Comparison of ENCODE assay signal across 1 cellular context in genomic region chr16:67873435-67874146, GRCh38.
A peak's percentile ranks its signal among the peaks of the same experiment; 100 is the strongest.
TF ChIP-seq lines count a peak whose summit lies in the region.

No MANE protein-coding gene starts in this region.

TF ChIP-seq in HepG2, 621 proteins besides CTCF, POLR2A, EP300 and RAD21 (continues in another document):
- no peak for TF ChIP-seq ZNF160 (CRISPR knock-in tag; IDR thresholded peaks at IDR 0.05)
- peak; percentile 18; the same call in 1 of the 2 replicates for TF ChIP-seq ZZZ3 (CRISPR knock-in tag; IDR thresholded peaks at IDR 0.05; ENCODE audit: borderline replicate concordance)
- no peak for TF ChIP-seq CHD4 (IDR thresholded peaks at IDR 0.05; ENCODE audit: borderline replicate concordance, low read length)
- no peak for TF ChIP-seq CERS6 (CRISPR knock-in tag; IDR thresholded peaks at IDR 0.05)
- no peak for TF ChIP-seq SMARCE1 (IDR thresholded peaks at IDR 0.05; ENCODE audit: borderline replicate concordance)
- no peak for TF ChIP-seq THAP7 (CRISPR knock-in tag; IDR thresholded peaks at IDR 0.05)
- TF ChIP-seq ZNF350 (CRISPR knock-in tag; IDR thresholded peaks at IDR 0.05; ENCODE audit: borderline replicate concordance, low read depth), result no peak
- no peak for TF ChIP-seq ADNP (CRISPR knock-in tag; IDR thresholded peaks at IDR 0.05)
- no peak for TF ChIP-seq REPIN1 (CRISPR knock-in tag; IDR thresholded peaks at IDR 0.05; ENCODE audit: borderline replicate concordance, low read depth)
- TF ChIP-seq PHF21A (CRISPR knock-in tag; IDR thresholded peaks at IDR 0.05), result no peak
- 0 out of 2 replicates have a peak, but pooled peaks have one; percentile 31 for TF ChIP-seq KMT2B (CRISPR knock-in tag; IDR thresholded peaks at IDR 0.05)
- no peak for TF ChIP-seq PLSCR1 (CRISPR knock-in tag; IDR thresholded peaks at IDR 0.05; ENCODE audit: borderline replicate concordance)
- no peak for TF ChIP-seq ZNF891 (CRISPR knock-in tag; IDR thresholded peaks at IDR 0.05)
- no peak for TF ChIP-seq EZH2 (conservative IDR thresholded peaks at IDR 0.05; ENCODE audit: low read depth, low read length)
- TF ChIP-seq SRF (IDR thresholded peaks at IDR 0.05; ENCODE audit: low read depth, low read length), result no peak
- TF ChIP-seq ATM (IDR thresholded peaks at IDR 0.05; ENCODE audit: borderline replicate concordance), result no peak
- TF ChIP-seq TAF1 (CRISPR knock-in tag; IDR thresholded peaks at IDR 0.05), result no peak
- no peak for TF ChIP-seq ZNF616 (CRISPR knock-in tag; IDR thresholded peaks at IDR 0.05; ENCODE audit: low read depth)
- peak; percentile 7; the same call in 1 of the 2 replicates for TF ChIP-seq DNMT1 (CRISPR knock-in tag; IDR thresholded peaks at IDR 0.05)
- no peak for TF ChIP-seq SIN3A (IDR thresholded peaks at IDR 0.05; ENCODE audit: borderline replicate concordance, low read depth, low read length)
- TF ChIP-seq WIZ (CRISPR knock-in tag; IDR thresholded peaks at IDR 0.05), result 0 out of 2 replicates have a peak, but pooled peaks have one; percentile 60
- TF ChIP-seq, protein P1, sequence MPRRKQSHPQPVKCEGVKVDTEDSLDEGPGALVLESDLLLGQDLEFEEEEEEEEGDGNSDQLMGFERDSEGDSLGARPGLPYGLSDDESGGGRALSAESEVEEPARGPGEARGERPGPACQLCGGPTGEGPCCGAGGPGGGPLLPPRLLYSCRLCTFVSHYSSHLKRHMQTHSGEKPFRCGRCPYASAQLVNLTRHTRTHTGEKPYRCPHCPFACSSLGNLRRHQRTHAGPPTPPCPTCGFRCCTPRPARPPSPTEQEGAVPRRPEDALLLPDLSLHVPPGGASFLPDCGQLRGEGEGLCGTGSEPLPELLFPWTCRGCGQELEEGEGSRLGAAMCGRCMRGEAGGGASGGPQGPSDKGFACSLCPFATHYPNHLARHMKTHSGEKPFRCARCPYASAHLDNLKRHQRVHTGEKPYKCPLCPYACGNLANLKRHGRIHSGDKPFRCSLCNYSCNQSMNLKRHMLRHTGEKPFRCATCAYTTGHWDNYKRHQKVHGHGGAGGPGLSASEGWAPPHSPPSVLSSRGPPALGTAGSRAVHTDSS (CRISPR knock-in tag; conservative IDR thresholded peaks at IDR 0.05), result no peak
- TF ChIP-seq ZNF547 (CRISPR knock-in tag; IDR thresholded peaks at IDR 0.05), result no peak
- no peak for TF ChIP-seq MXD4 (CRISPR knock-in tag; IDR thresholded peaks at IDR 0.05)
- TF ChIP-seq ELF3 (CRISPR knock-in tag; IDR thresholded peaks at IDR 0.05), result no peak
- TF ChIP-seq, protein P2, sequence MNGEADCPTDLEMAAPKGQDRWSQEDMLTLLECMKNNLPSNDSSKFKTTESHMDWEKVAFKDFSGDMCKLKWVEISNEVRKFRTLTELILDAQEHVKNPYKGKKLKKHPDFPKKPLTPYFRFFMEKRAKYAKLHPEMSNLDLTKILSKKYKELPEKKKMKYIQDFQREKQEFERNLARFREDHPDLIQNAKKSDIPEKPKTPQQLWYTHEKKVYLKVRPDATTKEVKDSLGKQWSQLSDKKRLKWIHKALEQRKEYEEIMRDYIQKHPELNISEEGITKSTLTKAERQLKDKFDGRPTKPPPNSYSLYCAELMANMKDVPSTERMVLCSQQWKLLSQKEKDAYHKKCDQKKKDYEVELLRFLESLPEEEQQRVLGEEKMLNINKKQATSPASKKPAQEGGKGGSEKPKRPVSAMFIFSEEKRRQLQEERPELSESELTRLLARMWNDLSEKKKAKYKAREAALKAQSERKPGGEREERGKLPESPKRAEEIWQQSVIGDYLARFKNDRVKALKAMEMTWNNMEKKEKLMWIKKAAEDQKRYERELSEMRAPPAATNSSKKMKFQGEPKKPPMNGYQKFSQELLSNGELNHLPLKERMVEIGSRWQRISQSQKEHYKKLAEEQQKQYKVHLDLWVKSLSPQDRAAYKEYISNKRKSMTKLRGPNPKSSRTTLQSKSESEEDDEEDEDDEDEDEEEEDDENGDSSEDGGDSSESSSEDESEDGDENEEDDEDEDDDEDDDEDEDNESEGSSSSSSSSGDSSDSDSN (CRISPR knock-in tag; IDR thresholded peaks at IDR 0.05), result no peak; the same call in 1 of the 2 replicates
- no peak for TF ChIP-seq ZNF33A (CRISPR knock-in tag; IDR thresholded peaks at IDR 0.05; ENCODE audit: borderline replicate concordance)
- TF ChIP-seq NCOA5 (CRISPR knock-in tag; IDR thresholded peaks at IDR 0.05), result 0 out of 2 replicates have a peak, but pooled peaks have one; percentile 40
- TF ChIP-seq, protein P3, sequence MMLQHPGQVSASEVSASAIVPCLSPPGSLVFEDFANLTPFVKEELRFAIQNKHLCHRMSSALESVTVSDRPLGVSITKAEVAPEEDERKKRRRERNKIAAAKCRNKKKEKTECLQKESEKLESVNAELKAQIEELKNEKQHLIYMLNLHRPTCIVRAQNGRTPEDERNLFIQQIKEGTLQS (CRISPR knock-in tag; IDR thresholded peaks at IDR 0.05), result no peak
- peak; percentile 80 for TF ChIP-seq ZSCAN22 (CRISPR knock-in tag; IDR thresholded peaks at IDR 0.05)
- no peak for TF ChIP-seq SAFB2 (CRISPR knock-in tag; IDR thresholded peaks at IDR 0.05; ENCODE audit: borderline replicate concordance, low read depth)
- TF ChIP-seq JDP2 (CRISPR knock-in tag; IDR thresholded peaks at IDR 0.05; ENCODE audit: borderline replicate concordance), result no peak
- no peak for TF ChIP-seq KLF6 (CRISPR knock-in tag; IDR thresholded peaks at IDR 0.05)
- TF ChIP-seq ZNF343 (CRISPR knock-in tag; IDR thresholded peaks at IDR 0.05), result no peak
- no peak for TF ChIP-seq ZNF543 (CRISPR knock-in tag; IDR thresholded peaks at IDR 0.05)
- 0 out of 2 replicates have a peak, but pooled peaks have one; percentile 3 for TF ChIP-seq ZBTB20 (CRISPR knock-in tag; IDR thresholded peaks at IDR 0.05; ENCODE audit: borderline replicate concordance, low read depth)
- no peak for TF ChIP-seq TRAFD1 (CRISPR knock-in tag; IDR thresholded peaks at IDR 0.05; ENCODE audit: borderline replicate concordance)
- TF ChIP-seq HIVEP1 (CRISPR knock-in tag; IDR thresholded peaks at IDR 0.05), result no peak
- no peak for TF ChIP-seq AGO2 (optimal IDR thresholded peaks at IDR 0.05; ENCODE audit: low read depth, low read length)
- no peak for TF ChIP-seq ZNF142 (CRISPR knock-in tag; IDR thresholded peaks at IDR 0.05)
- TF ChIP-seq, protein P4, sequence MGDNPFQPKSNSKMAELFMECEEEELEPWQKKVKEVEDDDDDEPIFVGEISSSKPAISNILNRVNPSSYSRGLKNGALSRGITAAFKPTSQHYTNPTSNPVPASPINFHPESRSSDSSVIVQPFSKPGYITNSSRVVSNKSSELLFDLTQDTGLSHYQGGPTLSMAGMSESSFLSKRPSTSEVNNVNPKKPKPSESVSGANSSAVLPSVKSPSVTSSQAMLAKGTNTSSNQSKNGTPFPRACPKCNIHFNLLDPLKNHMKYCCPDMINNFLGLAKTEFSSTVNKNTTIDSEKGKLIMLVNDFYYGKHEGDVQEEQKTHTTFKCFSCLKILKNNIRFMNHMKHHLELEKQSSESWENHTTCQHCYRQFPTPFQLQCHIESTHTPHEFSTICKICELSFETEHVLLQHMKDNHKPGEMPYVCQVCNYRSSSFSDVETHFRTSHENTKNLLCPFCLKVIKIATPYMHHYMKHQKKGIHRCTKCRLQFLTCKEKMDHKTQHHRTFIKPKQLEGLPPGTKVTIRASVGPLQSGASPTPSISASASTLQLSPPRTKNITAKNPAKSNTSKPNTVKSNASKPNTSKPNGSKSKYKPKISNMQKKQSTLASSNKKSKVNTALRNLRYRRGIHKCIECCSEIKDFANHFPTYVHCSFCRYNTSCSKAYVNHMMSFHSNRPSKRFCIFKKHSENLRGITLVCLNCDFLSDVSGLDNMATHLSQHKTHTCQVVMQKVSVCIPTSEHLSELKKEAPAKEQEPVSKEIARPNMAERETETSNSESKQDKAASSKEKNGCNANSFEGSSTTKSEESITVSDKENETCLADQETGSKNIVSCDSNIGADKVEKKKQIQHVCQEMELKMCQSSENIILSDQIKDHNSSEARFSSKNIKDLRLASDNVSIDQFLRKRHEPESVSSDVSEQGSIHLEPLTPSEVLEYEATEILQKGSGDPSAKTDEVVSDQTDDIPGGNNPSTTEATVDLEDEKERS (CRISPR knock-in tag; IDR thresholded peaks at IDR 0.05), result no peak
- TF ChIP-seq, protein P5, sequence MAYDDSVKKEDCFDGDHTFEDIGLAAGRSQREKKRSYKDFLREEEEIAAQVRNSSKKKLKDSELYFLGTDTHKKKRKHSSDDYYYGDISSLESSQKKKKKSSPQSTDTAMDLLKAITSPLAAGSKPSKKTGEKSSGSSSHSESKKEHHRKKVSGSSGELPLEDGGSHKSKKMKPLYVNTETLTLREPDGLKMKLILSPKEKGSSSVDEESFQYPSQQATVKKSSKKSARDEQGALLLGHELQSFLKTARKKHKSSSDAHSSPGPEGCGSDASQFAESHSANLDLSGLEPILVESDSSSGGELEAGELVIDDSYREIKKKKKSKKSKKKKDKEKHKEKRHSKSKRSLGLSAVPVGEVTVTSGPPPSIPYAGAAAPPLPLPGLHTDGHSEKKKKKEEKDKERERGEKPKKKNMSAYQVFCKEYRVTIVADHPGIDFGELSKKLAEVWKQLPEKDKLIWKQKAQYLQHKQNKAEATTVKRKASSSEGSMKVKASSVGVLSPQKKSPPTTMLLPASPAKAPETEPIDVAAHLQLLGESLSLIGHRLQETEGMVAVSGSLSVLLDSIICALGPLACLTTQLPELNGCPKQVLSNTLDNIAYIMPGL (CRISPR knock-in tag; IDR thresholded peaks at IDR 0.05; ENCODE audit: borderline replicate concordance in 1 of 2, low read depth in 1 of 2), result 0 out of 4 replicates have a peak, but pooled peaks of 1 of the 2 experiments have one; percentile 2
- no peak for TF ChIP-seq ZNF580 (CRISPR knock-in tag; IDR thresholded peaks at IDR 0.05; ENCODE audit: borderline replicate concordance, low read depth)
